19 cellular contexts compared by ENCODE assay signal in the genomic region with DNA sequence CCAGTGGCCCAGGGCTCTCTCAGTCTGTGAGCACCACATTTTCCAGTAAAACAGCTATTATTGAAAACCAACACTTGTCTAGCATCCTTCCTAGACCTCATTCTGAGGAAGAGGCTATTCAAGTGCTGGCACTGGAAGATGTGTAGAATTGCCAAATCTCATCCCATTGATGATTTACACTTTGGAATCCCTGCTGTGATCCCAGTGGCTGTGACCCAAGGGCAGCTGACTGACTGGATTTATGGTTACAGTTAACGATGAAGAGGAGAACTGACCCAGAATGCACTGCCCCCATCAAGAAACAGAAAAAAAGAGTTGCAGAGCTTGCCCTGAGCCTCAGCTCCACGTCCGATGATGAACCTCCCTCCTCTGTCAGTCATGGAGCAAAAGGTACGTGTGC. TPM values are rescaled to one million over a fixed set of nuclear protein-coding genes. Genes with fewer than 3 reads are reported as not detected.
DNase-seq lines count a peak whose midpoint lies in the region; ATAC-seq and TF ChIP-seq lines count a peak whose summit lies in the region.
"Had no signal": no experiment of that assay in that cellular context is flagged by ENCODE, and none has a peak within 500 bp of the region (broad histone marks: within the 10 kb centered on the region; RNA-seq: fewer than 3 reads in every experiment).

No MANE protein-coding gene starts in this region.

- CTCF ChIA-PET in activated CD4-positive, alpha-beta T cell treated with anti-CD3 and anti-CD28 coated beads, Interleukin-2, amount 10 ng/mL, durations not matched to agents 7 days and 5 days (lab: Charles Lee) = interaction anchor here (0.7 to 1.2 kb wide), 2 partner anchors 16 to 418 kb away, joined by 3 read pairs; no protein-coding TSS in a partner anchor

- H3K27me3 Mint-ChIP-seq in activated CD4-positive, alpha-beta T cell treated with anti-CD3 and anti-CD28 coated beads, Interleukin-2, amount 10 ng/mL, durations not matched to agents 7 days and 5 days = no peaks in the 10 kb centered on the region
- peaks cover 9% of the 10 kb centered on the region for H3K27me3 Mint-ChIP-seq in brain
- H3K27me3 Mint-ChIP-seq in osteocyte (ENCODE audit: unreplicated experiment) = no peaks in the 10 kb centered on the region

- POLR2A ChIA-PET in activated CD4-positive, alpha-beta T cell treated with anti-CD3 and anti-CD28 coated beads, Interleukin-2, amount 10 ng/mL, durations not matched to agents 7 days and 5 days (lab: Charles Lee) = no interaction called here

- peak overlapping the region; percentile 97 for H3K27ac Mint-ChIP-seq in activated CD4-positive, alpha-beta T cell treated with anti-CD3 and anti-CD28 coated beads, Interleukin-2, amount 10 ng/mL, durations not matched to agents 7 days and 5 days
- H3K27ac Mint-ChIP-seq in brain (peak overlapping the region in 4 of 5 experiments; percentile 9 to 95 (median 66)), osteocyte (ENCODE audit: unreplicated experiment) (no peak overlapping the region)

- H3K4me3 ChIP-seq in MG63 = no peak overlapping the region
- H3K4me3 ChIP-seq: hepatocyte had no signal

- peaks cover 19% of the 10 kb centered on the region for H3K36me3 ChIP-seq in MG63

- no peak for DNase-seq in activated CD4-positive, alpha-beta T cell treated with anti-CD3 and anti-CD28 coated beads, Interleukin-2, amount 10 ng/mL, durations not matched to agents 7 days and 5 days
- DNase-seq in activated CD4-positive, alpha-beta T cell treated with anti-CD3 and anti-CD28 coated beads, Interleukin-2, amount 50 U/mL, for 4 hours = no peak
- peak; percentile 18 for DNase-seq in MG63
- no peak for DNase-seq in osteocyte (ENCODE audit: extremely low spot score, unreplicated experiment)
- no peak for DNase-seq in cerebellar cortex (ENCODE audit: low spot score)
- DNase-seq: activated CD4-positive, CD25-positive, alpha-beta regulatory T cell treated with anti-CD3 and anti-CD28 coated beads, Interleukin-2, amount 50 U/mL, for 72 hours; Calu3; H7; kidney glomerular epithelial cell; midbrain; NCI-H2081; NCI-H82; small intestine; stimulated activated naive CD4-positive, alpha-beta T cell had no signal

- ATAC-seq in HG03469 (IDR thresholded peaks at IDR 0.05; ENCODE audit: unreplicated experiment) (no peak), HG02588 (IDR thresholded peaks at IDR 0.05; ENCODE audit: unreplicated experiment) (no peak)
- ATAC-seq: esophagus mucosa had no signal

- H3K9me3 Mint-ChIP-seq in activated CD4-positive, alpha-beta T cell treated with anti-CD3 and anti-CD28 coated beads, Interleukin-2, amount 10 ng/mL, durations not matched to agents 7 days and 5 days = no peaks in the 10 kb centered on the region
- no peaks in the 10 kb centered on the region for H3K9me3 Mint-ChIP-seq in brain
- H3K9me3 Mint-ChIP-seq in osteocyte (ENCODE audit: unreplicated experiment) = no peaks in the 10 kb centered on the region

- H3K4me3 Mint-ChIP-seq in activated CD4-positive, alpha-beta T cell treated with anti-CD3 and anti-CD28 coated beads, Interleukin-2, amount 10 ng/mL, durations not matched to agents 7 days and 5 days = peak overlapping the region; percentile 25
- H3K4me3 Mint-ChIP-seq in brain = peak overlapping the region; percentile 24 to 87 (median 82)
- H3K4me3 Mint-ChIP-seq in osteocyte (ENCODE audit: unreplicated experiment) = peak overlapping the region; percentile 18

- no peaks in the 10 kb centered on the region for H3K27me3 ChIP-seq in MG63
- H3K27me3 ChIP-seq: hepatocyte had no signal

- peaks cover 55% of the 10 kb centered on the region for H3K4me1 Mint-ChIP-seq in activated CD4-positive, alpha-beta T cell treated with anti-CD3 and anti-CD28 coated beads, Interleukin-2, amount 10 ng/mL, durations not matched to agents 7 days and 5 days
- H3K4me1 Mint-ChIP-seq in brain = peaks cover 63% of the 10 kb centered on the region
- peaks cover 23% of the 10 kb centered on the region for H3K4me1 Mint-ChIP-seq in osteocyte (ENCODE audit: unreplicated experiment)

- no peak for TF ChIP-seq CTCF in brain (conservative IDR thresholded peaks at IDR 0.05)
- TF ChIP-seq CTCF in osteocyte (IDR thresholded peaks at IDR 0.05) = no peak

- no peaks in the 10 kb centered on the region for H3K9me3 ChIP-seq in MG63

- H3K36me3 Mint-ChIP-seq in activated CD4-positive, alpha-beta T cell treated with anti-CD3 and anti-CD28 coated beads, Interleukin-2, amount 10 ng/mL, durations not matched to agents 7 days and 5 days (ENCODE audit: low read depth) = peaks cover 27% of the 10 kb centered on the region
- peaks cover 16% of the 10 kb centered on the region for H3K36me3 Mint-ChIP-seq in brain
- H3K36me3 Mint-ChIP-seq in osteocyte (ENCODE audit: unreplicated experiment) = peaks cover 8% of the 10 kb centered on the region

RNA-seq across cellular contexts. Expression of a gene that starts 2.4 kb away (rescaled TPM):
- total RNA-seq in activated CD4-positive, alpha-beta T cell treated with anti-CD3 and anti-CD28 coated beads, Interleukin-2, amount 10 ng/mL, durations not matched to agents 7 days and 5 days = 10 to 100 TPM; 90.9 to 92.5 TPM
- 30.3 and 33.8 TPM in 2 replicates for total RNA-seq in MG63 (2014; rRNA removed; shearing (Covaris generic); ENCODE audit: low replicate concordance)
- 40.1 TPM for polyA plus RNA-seq in brain (ENCODE audit: insufficient read depth, low read depth, low replicate concordance)
- 44.5 and 45.4 TPM in 2 replicates for total RNA-seq in osteocyte

Comparison
In these comparisons a context has a peak if more than half of its experiments do, and no peak if none do; other contexts are left out.
1. H3K4me3 Mint-ChIP-seq: peak in every context shown above with its lines; median percentile 82 in brain; 25 in activated CD4-positive, alpha-beta T cell treated with anti-CD3 and anti-CD28 coated beads, Interleukin-2, amount 10 ng/mL, durations not matched to agents 7 days and 5 days; 18 in osteocyte.